In genomic region chr9:86318187-86318586, GRCh38 we compare ENCODE assay signal across 37 cellular contexts. TPM values are rescaled to one million over a fixed set of nuclear protein-coding genes. Genes with fewer than 3 reads are reported as not detected.
"Had no signal": no experiment of that assay in that cellular context is flagged by ENCODE, and none has a peak within 500 bp of the region (broad histone marks: within the 10 kb centered on the region; RNA-seq: fewer than 3 reads in every experiment).

No MANE protein-coding gene starts in this region.

- FAIRE-seq: astrocyte, colon, TTC549 had no signal

- H3K27me3 Mint-ChIP-seq: activated B cell treated with CpG ODN at 0.5 μM for 24 hours; activated CD4-positive, alpha-beta memory T cell treated with anti-CD3 and anti-CD28 coated beads for 36 hours; activated CD4-positive, alpha-beta T cell treated with anti-CD3 and anti-CD28 coated beads, Interleukin-2, amount 10 ng/mL, durations not matched to agents 24 days and 14 days; activated CD8-positive, alpha-beta T cell treated with anti-CD3 and anti-CD28 coated beads for 36 hours; activated naive CD8-positive, alpha-beta T cell treated with anti-CD3 and anti-CD28 coated beads for 36 hours; activated T-helper 17 cell treated with anti-CD3 and anti-CD28 coated beads, Interleukin-2, amount 50 U/mL, for 72 hours had no signal

- ATAC-seq: activated CD8-positive, alpha-beta T cell treated with anti-CD3 and anti-CD28 coated beads for 36 hours; activated naive CD4-positive, alpha-beta T cell treated with anti-CD3 and anti-CD28 coated beads, Interleukin-2, amount 50 U/mL, for 72 hours; activated T-cell treated with anti-CD3 and anti-CD28 coated beads, Interleukin-2, amount 50 U/mL, for 4 hours; activated T-cell treated with anti-CD3 and anti-CD28 coated beads, Interleukin-2, amount 50 U/mL, for 72 hours; activated T-helper 17 cell treated with anti-CD3 and anti-CD28 coated beads, Interleukin-2, amount 50 U/mL, for 72 hours; body of pancreas had no signal

- H3K4me1 ChIP-seq: body of pancreas, breast epithelium had no signal

- H3K27ac Mint-ChIP-seq: activated B cell treated with CpG ODN at 0.5 μM for 24 hours; activated CD4-positive, alpha-beta memory T cell treated with anti-CD3 and anti-CD28 coated beads for 36 hours; activated CD4-positive, alpha-beta T cell treated with anti-CD3 and anti-CD28 coated beads, Interleukin-2, amount 10 ng/mL, durations not matched to agents 24 days and 14 days; activated CD8-positive, alpha-beta T cell treated with anti-CD3 and anti-CD28 coated beads for 36 hours; activated naive CD4-positive, alpha-beta T cell treated with anti-CD3 and anti-CD28 coated beads for 36 hours; activated naive CD4-positive, alpha-beta T cell treated with anti-CD3 and anti-CD28 coated beads, Interleukin-2, amount 50 U/mL, for 72 hours; activated naive CD8-positive, alpha-beta T cell treated with anti-CD3 and anti-CD28 coated beads for 36 hours; activated T-cell treated with anti-CD3 and anti-CD28 coated beads, Interleukin-2, amount 50 U/mL, for 72 hours; activated T-helper 1 cell treated with anti-CD3 and anti-CD28 coated beads, Interleukin-12 subunit alpha, Interleukin-12 subunit beta, Interleukin-2, Interleukin-4 antibody, amounts not matched to agents 30 ng/mL and 10 ng/mL and 1 ng/mL, durations not matched to agents 14 hours and 24 hours and 36 hours; activated T-helper 17 cell treated with anti-CD3 and anti-CD28 coated beads, Interleukin-2, amount 50 U/mL, for 72 hours; T-helper 2 cell treated with Interferon-gamma antibody and Interleukin-4, amounts not matched to agents 5 μg/mL and 100 μg/mL, for 36 hours had no signal

- H3K27ac ChIP-seq: adrenal gland, body of pancreas, brain microvascular endothelial cell, breast epithelium, VCaP had no signal

- H3K4me1 Mint-ChIP-seq: activated B cell treated with CpG ODN at 0.5 μM for 24 hours; activated naive CD8-positive, alpha-beta T cell treated with anti-CD3 and anti-CD28 coated beads for 36 hours had no signal

- H3K9me3 ChIP-seq: adrenal gland, body of pancreas, breast epithelium had no signal

- H3K27me3 ChIP-seq: adrenal gland, body of pancreas, brain microvascular endothelial cell, breast epithelium had no signal

- DNase-seq: activated B cell treated with CpG ODN at 0.5 μM for 24 hours; activated CD4-positive, alpha-beta memory T cell treated with anti-CD3 and anti-CD28 coated beads for 36 hours; activated CD4-positive, alpha-beta T cell treated with anti-CD3 and anti-CD28 coated beads for 4 hours; activated CD4-positive, alpha-beta T cell treated with anti-CD3 and anti-CD28 coated beads, Interleukin-2, amount 10 ng/mL, durations not matched to agents 24 days and 14 days; activated CD4-positive, alpha-beta T cell treated with anti-CD3 and anti-CD28 coated beads, Interleukin-2, amount 50 U/mL, for 1 hour; activated CD4-positive, alpha-beta T cell treated with anti-CD3 and anti-CD28 coated beads, Interleukin-2, amount 50 U/mL, for 4 hours; activated CD4-positive, CD25-positive, alpha-beta regulatory T cell treated with anti-CD3 and anti-CD28 coated beads, Interleukin-2, amount 50 U/mL, for 72 hours; activated CD8-positive, alpha-beta memory T cell treated with anti-CD3 and anti-CD28 coated beads, Interleukin-2, amount 50 U/mL, for 4 hours; activated CD8-positive, alpha-beta T cell treated with anti-CD3 and anti-CD28 coated beads for 36 hours; activated effector memory CD4-positive, alpha-beta T cell treated with anti-CD3 and anti-CD28 coated beads, Interleukin-2, amount 50 U/mL, for 16 hours; activated gamma-delta T cell treated with Interleukin-2 at 50 U/mL for 16 hours; activated naive CD4-positive, alpha-beta T cell; activated naive CD4-positive, alpha-beta T cell treated with anti-CD3 and anti-CD28 coated beads for 36 hours; activated naive CD4-positive, alpha-beta T cell treated with anti-CD3 and anti-CD28 coated beads, Interleukin-2, amount 50 U/mL, for 16 hours; activated naive CD8-positive, alpha-beta T cell treated with anti-CD3 and anti-CD28 coated beads for 36 hours; activated T-cell treated with anti-CD3 and anti-CD28 coated beads for 4 hours; activated T-cell treated with anti-CD3 and anti-CD28 coated beads, Interleukin-2, amount 50 U/mL, for 1 hour; activated T-cell treated with anti-CD3 and anti-CD28 coated beads, Interleukin-2, amount 50 U/mL, for 4 hours; activated T-cell treated with anti-CD3 and anti-CD28 coated beads, Interleukin-2, amount 50 U/mL, for 72 hours; adrenal gland; amniotic stem cell; aorta; body of pancreas; brain microvascular endothelial cell; central memory CD4-positive, alpha-beta T cell; T-helper 2 cell; T-helper 9 cell had no signal

- H3K4me3 ChIP-seq: adrenal gland, body of pancreas, breast epithelium had no signal

- H3K4me3 Mint-ChIP-seq: activated B cell treated with CpG ODN at 0.5 μM for 24 hours; activated CD4-positive, alpha-beta memory T cell treated with anti-CD3 and anti-CD28 coated beads for 36 hours; activated CD4-positive, alpha-beta T cell treated with anti-CD3 and anti-CD28 coated beads, Interleukin-2, amount 10 ng/mL, durations not matched to agents 24 days and 14 days; activated CD8-positive, alpha-beta T cell treated with anti-CD3 and anti-CD28 coated beads for 36 hours; activated naive CD4-positive, alpha-beta T cell treated with anti-CD3 and anti-CD28 coated beads for 36 hours; activated naive CD8-positive, alpha-beta T cell treated with anti-CD3 and anti-CD28 coated beads for 36 hours; activated T-cell treated with anti-CD3 and anti-CD28 coated beads, Interleukin-2, amount 50 U/mL, for 4 hours; activated T-cell treated with anti-CD3 and anti-CD28 coated beads, Interleukin-2, amount 50 U/mL, for 72 hours; activated T-helper 1 cell treated with anti-CD3 and anti-CD28 coated beads, Interleukin-12 subunit alpha, Interleukin-12 subunit beta, Interleukin-2, Interleukin-4 antibody, amounts not matched to agents 30 ng/mL and 10 ng/mL and 1 ng/mL, durations not matched to agents 14 hours and 24 hours and 36 hours; activated T-helper 17 cell treated with anti-CD3 and anti-CD28 coated beads, Interleukin-2, amount 50 U/mL, for 72 hours; T-helper 2 cell treated with Interferon-gamma antibody and Interleukin-4, amounts not matched to agents 5 μg/mL and 100 μg/mL, for 36 hours had no signal

RNA-seq across cellular contexts. Expression of gene C9orf153, which starts 58.7 kb away (rescaled TPM):
- total RNA-seq: astrocyte, cardiac septum had no signal
- polyA plus RNA-seq: aorta had no signal
